In genomic region chr2:5076599-5076998, GRCh38 we compare ENCODE assay signal across 15 cellular contexts.
DNase-seq lines count a peak whose midpoint lies in the region; ATAC-seq and TF ChIP-seq lines count a peak whose summit lies in the region.
"Had no signal": no experiment of that assay in that cellular context is flagged by ENCODE, and none has a peak within 500 bp of the region (broad histone marks: within the 10 kb centered on the region; RNA-seq: fewer than 3 reads in every experiment).

No MANE protein-coding gene starts in this region.

- no peak for ATAC-seq in GM21717 (IDR thresholded peaks at IDR 0.05; ENCODE audit: unreplicated experiment)
- no peak for ATAC-seq in GM18907 (IDR thresholded peaks at IDR 0.05; ENCODE audit: unreplicated experiment)
- ATAC-seq: A549 had no signal

- H3K4me3 Mint-ChIP-seq in MCF 10A (ENCODE audit: unreplicated experiment), result no peak overlapping the region
- H3K4me3 Mint-ChIP-seq in endodermal cell, result no peak overlapping the region
- no peak overlapping the region for H3K4me3 Mint-ChIP-seq in activated CD4-positive, alpha-beta memory T cell treated with anti-CD3 and anti-CD28 coated beads for 36 hours

- no peak overlapping the region for H2AFZ ChIP-seq in mammary epithelial cell (ENCODE audit: low read depth, low read length)

- POLR2A ChIA-PET in MCF 10A (lab: Yijun Ruan, JAX), result no interaction called here
- POLR2A ChIA-PET in activated CD4-positive, alpha-beta memory T cell treated with anti-CD3 and anti-CD28 coated beads for 36 hours (lab: Charles Lee), result no interaction called here

- TF ChIP-seq CTCF in MCF 10A (IDR thresholded peaks at IDR 0.05; ENCODE audit: unreplicated experiment) (no peak), mammary epithelial cell (conservative IDR thresholded peaks at IDR 0.05 in 1 of 2, IDR thresholded peaks at IDR 0.05 in 1 of 2; ENCODE audit: extremely low read depth in 1 of 2, insufficient read depth in 1 of 2, low read depth in 1 of 2, low read length in 2 of 2) (no peak), endodermal cell (conservative IDR thresholded peaks at IDR 0.05) (peak; percentile 47), WERI-Rb-1 (IDR thresholded peaks at IDR 0.05; ENCODE audit: low read depth, low read length) (no peak)

- H3K9me3 ChIP-seq in mammary epithelial cell (replicated peaks; ENCODE audit: insufficient read depth, low read length) (no peaks in the 10 kb centered on the region), endodermal cell (ENCODE audit: control insufficient read depth, low read length) (no peaks in the 10 kb centered on the region), WERI-Rb-1 (ENCODE audit: severe bottlenecking) (no peaks in the 10 kb centered on the region)

- H3K79me2 ChIP-seq in mammary epithelial cell (ENCODE audit: insufficient read depth, low read length), result no peaks in the 10 kb centered on the region

- H3K27ac Mint-ChIP-seq in MCF 10A (ENCODE audit: low read depth, unreplicated experiment), result peak overlapping the region; percentile 49
- no peak overlapping the region for H3K27ac Mint-ChIP-seq in endodermal cell
- H3K27ac Mint-ChIP-seq in activated CD4-positive, alpha-beta memory T cell treated with anti-CD3 and anti-CD28 coated beads for 36 hours, result no peak overlapping the region

- dilution Hi-C loops in mammary epithelial cell (cut with HindIII; ENCODE audit: low sequenced_read_pairs), result no loop called here

- DNase-seq in MCF 10A (ENCODE audit: unreplicated experiment) (peak; percentile 4), mammary epithelial cell (no peak), NCI-H2171 treated with DMSO at 0.1 percent for 48 hours (lab: John Stamatoyannopoulos, UW) (peak; percentile 70), endodermal cell (peak; percentile 58), WERI-Rb-1 (no peak)
- no peak for DNase-seq in activated CD4-positive, alpha-beta memory T cell treated with anti-CD3 and anti-CD28 coated beads for 36 hours
- DNase-seq: GOT3; MM.1S; NCI-H1436; NCI-H2081 treated with DMSO at 0.1 percent for 48 hours; NCI-H524 treated with DMSO at 0.1 percent for 48 hours; NK-92 treated with Interleukin-12 subunit alpha and Interleukin-12 subunit beta, amount 100 ng/mL, for 24 hours had no signal

- H3K9me3 Mint-ChIP-seq in MCF 10A (ENCODE audit: unreplicated experiment), result no peaks in the 10 kb centered on the region
- H3K9me3 Mint-ChIP-seq in endodermal cell, result peaks cover 2% of the 10 kb centered on the region
- H3K9me3 Mint-ChIP-seq in activated CD4-positive, alpha-beta memory T cell treated with anti-CD3 and anti-CD28 coated beads for 36 hours, result peaks cover 14% of the 10 kb centered on the region

- CTCF ChIA-PET in MCF 10A (lab: Yijun Ruan, JAX) (interaction anchor here (0.8 kb wide), 1 partner anchor 141 kb away, joined by 3 read pairs; no protein-coding TSS in a partner anchor), mammary epithelial cell (lab: Charles Lee; ENCODE audit: low non-redundant PET) (no interaction called here)
- CTCF ChIA-PET in activated CD4-positive, alpha-beta memory T cell treated with anti-CD3 and anti-CD28 coated beads for 36 hours (lab: Charles Lee), result no interaction called here

- H3K4me1 Mint-ChIP-seq in MCF 10A (ENCODE audit: insufficient read depth, unreplicated experiment) (peaks cover 6% of the 10 kb centered on the region), endodermal cell (peaks cover 25% of the 10 kb centered on the region)
- no peaks in the 10 kb centered on the region for H3K4me1 Mint-ChIP-seq in activated CD4-positive, alpha-beta memory T cell treated with anti-CD3 and anti-CD28 coated beads for 36 hours (ENCODE audit: low read depth)

- no peak overlapping the region for H3K27ac ChIP-seq in mammary epithelial cell (ENCODE audit: insufficient read depth, low read depth, low read length)
- H3K27ac ChIP-seq in endodermal cell (ENCODE audit: low read depth, low read length), result no peak overlapping the region
- H3K27ac ChIP-seq in WERI-Rb-1, result no peak overlapping the region
- H3K27ac ChIP-seq: A549 had no signal

- H3K27me3 Mint-ChIP-seq in MCF 10A (ENCODE audit: insufficient read depth, unreplicated experiment), result no peaks in the 10 kb centered on the region
- H3K27me3 Mint-ChIP-seq in endodermal cell (ENCODE audit: insufficient read depth), result no peaks in the 10 kb centered on the region
- no peaks in the 10 kb centered on the region for H3K27me3 Mint-ChIP-seq in activated CD4-positive, alpha-beta memory T cell treated with anti-CD3 and anti-CD28 coated beads for 36 hours

- no peak overlapping the region for H3K4me3 ChIP-seq in mammary epithelial cell (replicated peaks in 1 of 3; ENCODE audit: insufficient read depth in 1 of 3, low read depth in 2 of 3, low read length in 3 of 3)
- H3K4me3 ChIP-seq in endodermal cell (ENCODE audit: low read length), result no peak overlapping the region
- no peak overlapping the region for H3K4me3 ChIP-seq in WERI-Rb-1 (ENCODE audit: low read depth, low read length)
- H3K4me3 ChIP-seq: A549 had no signal

- H3K36me3 Mint-ChIP-seq in MCF 10A (ENCODE audit: insufficient read depth, unreplicated experiment), result no peaks in the 10 kb centered on the region
- H3K36me3 Mint-ChIP-seq in endodermal cell (ENCODE audit: low read depth), result no peaks in the 10 kb centered on the region
- H3K36me3 Mint-ChIP-seq in activated CD4-positive, alpha-beta memory T cell treated with anti-CD3 and anti-CD28 coated beads for 36 hours, result no peaks in the 10 kb centered on the region

- no peak overlapping the region for H3K4me2 ChIP-seq in mammary epithelial cell (ENCODE audit: insufficient read depth, low read depth, low read length)
- H3K4me2 ChIP-seq: A549 had no signal

- no peaks in the 10 kb centered on the region for H4K20me1 ChIP-seq in mammary epithelial cell (ENCODE audit: insufficient read depth, low read length)

- 63% methylated on average over 3 of the region's 3 CpGs for WGBS in mammary epithelial cell (ENCODE audit: low coverage, missing lambda C conversion rate)
- WGBS in endodermal cell (ENCODE audit: insufficient coverage in 1 of 2, insufficient read length in 1 of 2), 2 experiments, result 76 to 94% methylated on average over 2 to 3 of the region's 3 CpGs

- H3K36me3 ChIP-seq in mammary epithelial cell (ENCODE audit: insufficient read depth, low read length) (no peaks in the 10 kb centered on the region), endodermal cell (ENCODE audit: control insufficient read depth, insufficient read depth, low read length) (no peaks in the 10 kb centered on the region), WERI-Rb-1 (no peaks in the 10 kb centered on the region)

- H3K4me1 ChIP-seq in mammary epithelial cell (ENCODE audit: insufficient read depth, low read length) (no peaks in the 10 kb centered on the region), endodermal cell (ENCODE audit: control insufficient read depth, insufficient read depth, low read length) (peaks cover 6% of the 10 kb centered on the region)
- H3K4me1 ChIP-seq: A549 had no signal

- no TSS peak for BruUV-seq in MCF 10A (replicated peaks; lab: Mats Ljungman, UMichigan)
- BruUV-seq in mammary epithelial cell (replicated peaks; lab: Mats Ljungman, UMichigan), result no TSS peak

- in situ Hi-C loops in mammary epithelial cell (cut with MboI; ENCODE audit: low sequenced_read_pairs in 2 of 2), result no loop called here

- intact Hi-C loops in MCF 10A (cut with micrococcal nuclease), result no loop called here
- intact Hi-C loops in mammary epithelial cell (cut with micrococcal nuclease), result no loop called here
- intact Hi-C loops in activated CD4-positive, alpha-beta memory T cell treated with anti-CD3 and anti-CD28 coated beads for 36 hours (cut with micrococcal nuclease), result no loop called here

- H3K27me3 ChIP-seq in mammary epithelial cell (ENCODE audit: insufficient read depth, low read length), result no peaks in the 10 kb centered on the region
- H3K27me3 ChIP-seq in endodermal cell (ENCODE audit: control insufficient read depth, insufficient read depth, low read length, poor library complexity, severe bottlenecking), result no peaks in the 10 kb centered on the region
- H3K27me3 ChIP-seq in WERI-Rb-1 (ENCODE audit: insufficient read depth, low read depth, severe bottlenecking), result no peaks in the 10 kb centered on the region

- H3K9ac ChIP-seq in mammary epithelial cell (ENCODE audit: insufficient read depth, low read length), result no peak overlapping the region
- H3K9ac ChIP-seq in endodermal cell (ENCODE audit: extremely low read depth, low read length, poor library complexity, severe bottlenecking), result no peak overlapping the region

Comparison
In these comparisons a context has a peak if more than half of its experiments do, and no peak if none do; other contexts are left out.
1. DNase-seq: peak in MCF 10A (single experiment), NCI-H2171 treated with DMSO at 0.1 percent for 48 hours (single experiment) and endodermal cell (single experiment); none in mammary epithelial cell (single experiment), WERI-Rb-1 (single experiment) and activated CD4-positive, alpha-beta memory T cell treated with anti-CD3 and anti-CD28 coated beads for 36 hours (single experiment).